Comparison of ENCODE assay signal across 10 cellular contexts in genomic region chr5:17631788-17632187, GRCh38. TPM values are rescaled to one million over a fixed set of nuclear protein-coding genes. Genes with fewer than 3 reads are reported as not detected.
"Had no signal": no experiment of that assay in that cellular context is flagged by ENCODE, and none has a peak within 500 bp of the region (broad histone marks: within the 10 kb centered on the region; RNA-seq: fewer than 3 reads in every experiment).

Gene TAF11L13 (plus strand): TSS chr5:17632088.

RNA-seq across cellular contexts. Expression of gene TAF11L13, which starts in this region (rescaled TPM):
- total RNA-seq: OCI-LY7, PC-3, PC-9, Peyer's patch, Right ventricle myocardium inferior, Right ventricle myocardium superior, RPMI7951, SJCRH30, SJSA1, SK-MEL-5 had no signal
